ENCODE assay signal across 19 cellular contexts in genomic region chr7:44038553-44038952, GRCh38. TPM values are rescaled to one million over a fixed set of nuclear protein-coding genes. Genes with fewer than 3 reads are reported as not detected.
"Had no signal": no experiment of that assay in that cellular context is flagged by ENCODE, and none has a peak within 500 bp of the region (broad histone marks: within the 10 kb centered on the region; RNA-seq: fewer than 3 reads in every experiment).

No MANE protein-coding gene starts in this region.

RNA-seq across cellular contexts. Expression of gene PGAM2, which starts 26.8 kb away (rescaled TPM):
- total RNA-seq: mesenteric fat pad, vagina had no signal
- polyA plus RNA-seq: immature natural killer cell; naive thymus-derived CD4-positive, alpha-beta T cell had no signal

RNA-seq across cellular contexts. Expression of gene SPDYE1, which starts 40.9 kb away (rescaled TPM):
- total RNA-seq: kidney, left colon, left lung, lung microvascular endothelial cell, mesenteric fat pad, mucosa of descending colon, myocyte, neural crest cell, occipital lobe, sigmoid colon, temporal lobe, tibial nerve, urinary bladder, vagina had no signal
- polyA plus RNA-seq: heart left ventricle, sigmoid colon, small intestine, thymus, urinary bladder had no signal
